8 cellular contexts compared by ENCODE assay signal in the genomic region with DNA sequence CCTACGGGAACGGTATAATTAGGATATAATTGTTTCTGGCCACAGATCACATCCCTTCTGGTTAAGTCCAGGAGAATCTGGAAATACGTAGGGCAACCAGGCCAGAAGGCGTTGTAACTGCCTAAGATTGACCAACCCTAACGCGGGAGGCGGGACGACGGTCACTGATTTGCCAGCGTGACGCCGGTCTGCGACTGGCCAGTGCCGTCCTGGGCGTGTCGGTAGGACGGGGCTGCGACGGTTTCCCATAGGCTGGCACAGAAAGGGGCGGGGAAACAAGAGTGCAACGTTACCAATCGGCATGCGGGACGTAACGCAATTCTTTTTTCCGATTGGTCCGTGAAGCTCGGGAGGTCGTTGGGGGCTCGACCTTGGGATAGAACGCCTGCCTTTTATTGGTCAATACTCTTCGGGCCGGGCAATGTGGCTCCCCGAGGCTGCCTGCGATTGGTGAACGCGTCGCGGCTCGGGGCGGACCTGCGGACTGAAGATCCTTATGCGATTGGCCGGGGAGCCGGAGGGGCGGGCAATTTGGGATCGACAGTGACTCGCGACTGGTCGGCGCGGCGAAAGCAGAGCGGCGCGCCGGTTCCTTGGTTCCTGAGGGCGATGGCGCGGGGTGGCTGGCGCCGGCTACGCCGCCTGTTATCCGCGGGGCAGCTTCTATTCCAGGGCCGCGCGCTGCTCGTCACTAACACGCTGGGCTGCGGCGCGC.
DNase-seq lines count a peak whose midpoint lies in the region; ATAC-seq and FAIRE-seq lines count a peak whose summit lies in the region.

A gene (plus strand): TSS at position 546 of the 715 bp plus-strand sequence. CDS start 64 bp downstream, at position 610.

- FAIRE-seq in colon (lab: Jason Lieb, UNC): peak; percentile 97

- ATAC-seq in HG03457 (IDR thresholded peaks at IDR 0.05; ENCODE audit: unreplicated experiment): peak; percentile 68

- peak; percentile 100 for DNase-seq in Ammon's horn (ENCODE audit: low spot score)
- peak; percentile 95 for DNase-seq in GM19238 (ENCODE audit: insufficient read length, low spot score)
- peak; percentile 99 for DNase-seq in NCI-H524 treated with DMSO at 0.1 percent for 48 hours (lab: John Stamatoyannopoulos, UW)
- peak; percentile 99 for DNase-seq in activated CD4-positive, alpha-beta T cell treated with anti-CD3 and anti-CD28 coated beads for 48 hours
- peak; percentile 99 for DNase-seq in kidney glomerular epithelial cell (lab: John Stamatoyannopoulos, UW)
- peak; percentile 92 to 96 for DNase-seq in stimulated activated CD4-positive, alpha-beta T cell treated with anti-CD3 and anti-CD28 coated beads, Interleukin-1b, Interleukin-23, amount 100 ng/mL, for 1 hour (ENCODE audit: low read depth in 2 of 2)

Comparison
In these comparisons a context has a peak if more than half of its experiments do, and no peak if none do; other contexts are left out.
1. Peak in every context shown above with its lines: DNase-seq and ATAC-seq.